Comparison of ENCODE assay signal across 8 cellular contexts in genomic region chr16:53509906-53510703, GRCh38. TPM values are rescaled to one million over a fixed set of nuclear protein-coding genes. Genes with fewer than 3 reads are reported as not detected.
DNase-seq lines count a peak whose midpoint lies in the region; ATAC-seq and TF ChIP-seq lines count a peak whose summit lies in the region.

No MANE protein-coding gene starts in this region.

- H3K9me3 ChIP-seq in SU-DHL-6 (ENCODE audit: insufficient read depth, low read length) (no peaks in the 10 kb centered on the region), body of pancreas (no peaks in the 10 kb centered on the region), gastrocnemius medialis (no peaks in the 10 kb centered on the region)

- peaks cover 6 to 12% (median 11%) of the 10 kb centered on the region in 3 donors for H3K4me1 Mint-ChIP-seq in IgD-negative memory B cell

- H3K4me2 ChIP-seq in SU-DHL-6 (ENCODE audit: low read depth, low read length, poor library complexity, severe bottlenecking), result peak overlapping the region; percentile 37

- ATAC-seq in body of pancreas, result peak; percentile 82
- peak; percentile 88 to 90 for ATAC-seq in gastrocnemius medialis
- no peak for ATAC-seq in GM19035 (IDR thresholded peaks at IDR 0.05; ENCODE audit: unreplicated experiment)

- H3K36me3 ChIP-seq in SU-DHL-6 (ENCODE audit: low read length) (no peaks in the 10 kb centered on the region), body of pancreas (replicated peaks in 1 of 2; ENCODE audit: insufficient read depth in 1 of 2, low read depth in 2 of 2) (no peaks in the 10 kb centered on the region), gastrocnemius medialis (no peaks in the 10 kb centered on the region)

- peak; percentile 77 for DNase-seq in AG08396 (ENCODE audit: low spot score)
- peak; percentile 59 to 69 (median 64) for DNase-seq in body of pancreas
- DNase-seq in hypothalamus (lab: John Stamatoyannopoulos, UW), result peak in 41 of 51 donors; percentile 6 to 71 (median 33)
- peak; percentile 35 to 57 for DNase-seq in gastrocnemius medialis

- intact Hi-C loops in body of pancreas (cut with DNase I), result no loop called here
- intact Hi-C loops in gastrocnemius medialis (cut with DNase I; ENCODE audit: low total_unique reads), result loop anchor here (2.0 to 10.0 kb wide), 4 partner anchors 75 to 455 kb away; partner anchors contain the start of genes CHD9, CHD9NB and RBL2

- H3K9me3 Mint-ChIP-seq in IgD-negative memory B cell, result peaks cover 0 to 3% (median 0%) of the 10 kb centered on the region in 3 donors

- TF ChIP-seq CTCF in GM12875 (IDR thresholded peaks at IDR 0.05; ENCODE audit: borderline replicate concordance, insufficient read depth, low read depth, low read length) (peak; percentile 86), SU-DHL-6 (IDR thresholded peaks at IDR 0.05; ENCODE audit: insufficient read depth, low read length, poor library complexity, severe bottlenecking) (peak; percentile 88), body of pancreas (IDR thresholded peaks at IDR 0.05) (peak; percentile 83 to 98 (median 91)), gastrocnemius medialis (IDR thresholded peaks at IDR 0.05 in 4 of 5, conservative IDR thresholded peaks at IDR 0.05 in 1 of 5) (peak; percentile 82 to 97 (median 85))

- no peak overlapping the region for H3K9ac ChIP-seq in SU-DHL-6 (ENCODE audit: low read length)

- H3K79me2 ChIP-seq in SU-DHL-6 (ENCODE audit: insufficient read depth, low read length), result no peaks in the 10 kb centered on the region

- H4K20me1 ChIP-seq in SU-DHL-6 (ENCODE audit: low read depth, low read length), result no peaks in the 10 kb centered on the region

- no peaks in the 10 kb centered on the region for H3F3A ChIP-seq in SU-DHL-6 (ENCODE audit: insufficient read depth)

- H3K27ac ChIP-seq in SU-DHL-6 (ENCODE audit: low read depth, low read length) (no peak overlapping the region), body of pancreas (peak overlapping the region in 3 of 4 donors; percentile 73 to 79 (median 76)), gastrocnemius medialis (peak overlapping the region; percentile 64 to 66 (median 64))

- H3K27ac Mint-ChIP-seq in IgD-negative memory B cell, result peak overlapping the region in 2 of 3 donors; percentile 53 to 70

- no peak for TF ChIP-seq POLR2A in body of pancreas (IDR thresholded peaks at IDR 0.05)
- TF ChIP-seq POLR2A in gastrocnemius medialis (IDR thresholded peaks at IDR 0.05), result peak in 1 of 2 donors; percentile 14

- H2AFZ ChIP-seq in SU-DHL-6 (ENCODE audit: low read depth, low read length, severe bottlenecking), result peak overlapping the region; percentile 82

- 33 to 39% methylated on average over 28 to 29 of the region's 29 CpGs for WGBS in body of pancreas, 2 donors

- H3K4me3 Mint-ChIP-seq in IgD-negative memory B cell, result peak overlapping the region; percentile 65 to 79 (median 72)

- H3K4me3 ChIP-seq in GM12875 (ENCODE audit: low read depth, low read length) (no peak overlapping the region), SU-DHL-6 (ENCODE audit: insufficient read depth, low read length, poor library complexity, severe bottlenecking) (no peak overlapping the region), body of pancreas (no peak overlapping the region), gastrocnemius medialis (peak overlapping the region in 3 of 4 donors; percentile 11 to 17 (median 14))

- in situ Hi-C loops in gastrocnemius medialis (cut with MboI; ENCODE audit: low sequenced_read_pairs in 4 of 4), result loop anchor here in 1 of 4 donors (10.0 kb wide), 1 partner anchor 75 kb away; the partner anchor contains the start of gene RBL2

- H3K27me3 ChIP-seq in SU-DHL-6 (ENCODE audit: low read length) (no peaks in the 10 kb centered on the region), body of pancreas (no peaks in the 10 kb centered on the region), gastrocnemius medialis (no peaks in the 10 kb centered on the region)

- H3K9me2 ChIP-seq in SU-DHL-6 (replicated peaks; ENCODE audit: insufficient read depth, low read length), result no peaks in the 10 kb centered on the region

- peaks cover 2% of the 10 kb centered on the region for H3K36me3 Mint-ChIP-seq in IgD-negative memory B cell

- peaks cover 26% of the 10 kb centered on the region for H3K4me1 ChIP-seq in body of pancreas
- H3K4me1 ChIP-seq in gastrocnemius medialis, result peaks cover 5 to 7% of the 10 kb centered on the region in 2 donors

- H3K27me3 Mint-ChIP-seq in IgD-negative memory B cell, result no peaks in the 10 kb centered on the region

RNA-seq across cellular contexts. Expression of gene AKTIP, which starts 7.1 kb away (rescaled TPM):
- polyA plus RNA-seq in IgD-negative memory B cell, result 16.8 TPM
- total RNA-seq in body of pancreas (10 to 100 TPM; 32.2 to 40.5 TPM), gastrocnemius medialis (100 to 1,000 TPM in 1 of 4 donors, 10 to 100 TPM in 3; 86.2 to 102 (median 94.1) TPM)

Comparison
In these comparisons a context has a peak if more than half of its experiments do, and no peak if none do; other contexts are left out.
1. H3K4me3 ChIP-seq: peak in gastrocnemius medialis (3 of 4); none in GM12875 (single experiment), SU-DHL-6 (single experiment) and body of pancreas (0 of 2).
2. Peak in every context shown above with its lines, with median percentiles within 50 percentile points of each other: DNase-seq and CTCF ChIP-seq.